ENCODE assay signal across 10 cellular contexts in the genomic region with DNA sequence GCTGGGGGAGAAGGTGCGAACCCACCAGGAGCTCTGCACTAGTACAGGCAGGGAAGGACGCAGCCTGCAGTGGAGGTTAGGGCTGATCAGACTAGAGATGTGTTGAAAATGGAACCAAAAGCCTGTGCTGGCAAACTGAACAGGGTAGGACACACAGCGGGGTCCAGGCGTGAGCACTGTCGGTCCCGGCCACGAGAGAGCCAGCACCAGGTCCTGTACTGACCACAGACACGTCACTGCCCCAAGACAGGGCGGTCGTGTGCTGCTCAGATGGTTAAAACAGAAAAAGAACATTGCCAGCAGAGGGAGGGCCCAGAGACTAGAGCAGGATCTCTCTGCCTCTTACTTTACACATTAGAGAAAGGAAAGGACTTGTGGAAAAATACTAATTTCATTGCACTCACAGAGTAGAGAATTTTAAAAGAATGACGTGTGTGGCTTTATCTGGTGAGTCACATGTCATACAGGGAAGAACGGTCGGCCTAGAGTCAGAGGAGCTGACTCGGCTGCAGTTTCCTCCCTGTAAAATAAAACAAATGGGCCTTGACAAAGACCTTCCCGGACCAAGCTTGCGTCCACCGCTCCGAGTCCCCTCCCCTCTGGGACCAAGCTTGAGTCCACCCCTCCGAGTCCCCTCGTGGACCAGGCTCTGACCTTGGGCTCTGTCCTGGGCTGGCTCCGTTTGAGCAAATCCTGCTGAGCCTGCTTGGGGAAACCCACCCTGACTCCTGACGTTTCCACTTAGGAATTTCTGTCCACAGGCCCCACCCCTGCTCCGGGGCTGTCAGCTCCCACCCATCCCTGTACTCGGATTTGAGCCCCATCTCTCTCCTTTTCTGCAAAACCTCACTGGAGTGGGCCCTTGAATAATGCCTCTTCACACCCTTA. TPM values are rescaled to one million over a fixed set of nuclear protein-coding genes. Genes with fewer than 3 reads are reported as not detected.
DNase-seq lines count a peak whose midpoint lies in the region; FAIRE-seq and TF ChIP-seq lines count a peak whose summit lies in the region.
"Had no signal": no experiment of that assay in that cellular context is flagged by ENCODE, and none has a peak within 500 bp of the region (broad histone marks: within the 10 kb centered on the region; RNA-seq: fewer than 3 reads in every experiment).

No MANE protein-coding gene starts in this region.

- BruUV-seq in endothelial cell of umbilical vein (replicated peaks; lab: Mats Ljungman, UMichigan), result TSS peak; percentile 93

- H2AFZ ChIP-seq in endothelial cell of umbilical vein (ENCODE audit: low read depth, low read length), result peak overlapping the region; percentile 90
- H2AFZ ChIP-seq in Karpas-422 (ENCODE audit: low read length), result no peak overlapping the region

- H3K4me1 ChIP-seq in SJSA1 (replicated peaks) (peaks cover 18% of the 10 kb centered on the region), endothelial cell of umbilical vein (ENCODE audit: control insufficient read depth, extremely low read depth, insufficient read depth, low read length) (peaks cover 19% of the 10 kb centered on the region), mucosa of rectum (ENCODE audit: control insufficient read depth in 2 of 2, insufficient read depth in 2 of 2, low read length in 2 of 2) (peaks cover 4 to 11% of the 10 kb centered on the region in 2 donors), urinary bladder (ENCODE audit: insufficient read depth) (no peaks in the 10 kb centered on the region), Karpas-422 (ENCODE audit: low read length) (no peaks in the 10 kb centered on the region)

- TF ChIP-seq CTCF in endothelial cell of umbilical vein (IDR thresholded peaks at IDR 0.05; ENCODE audit: extremely low read depth in 1 of 2, insufficient read depth in 1 of 2, low read depth in 1 of 2, low read length in 2 of 2), result peak; percentile 3 to 19

- dilution Hi-C loops in endothelial cell of umbilical vein (cut with MboI; ENCODE audit: extremely low pct_ligation_motif_present, low sequenced_read_pairs), result no loop called here

- H3K9ac ChIP-seq in endothelial cell of umbilical vein (replicated peaks; ENCODE audit: extremely low read depth, insufficient read depth, low read length), result peak overlapping the region; percentile 91
- H3K9ac ChIP-seq in mucosa of rectum (ENCODE audit: low read depth in 1 of 2, low read length in 2 of 2), result peak overlapping the region; percentile 60 to 76
- H3K9ac ChIP-seq in Karpas-422 (ENCODE audit: low read length), result no peak overlapping the region

- peaks cover 42% of the 10 kb centered on the region for H3K36me3 Mint-ChIP-seq in activated T-cell treated with anti-CD3 and anti-CD28 coated beads, Interleukin-2, amount 50 U/mL, for 24 hours (ENCODE audit: low read depth)

- intact Hi-C loops in endothelial cell of umbilical vein (cut with micrococcal nuclease), result loop anchor here (1.0 to 5.0 kb wide), 7 partner anchors 13 to 115 kb away; a partner anchor contains a TSS

- CTCF ChIA-PET in endothelial cell of umbilical vein (lab: Charles Lee), result interaction anchor here (0.6 to 2.6 kb wide), 9 partner anchors 10 to 116 kb away, joined by 3 to 12 read pairs (median 3); a partner anchor contains a TSS

- H3K9me3 ChIP-seq in SJSA1 (replicated peaks) (no peaks in the 10 kb centered on the region), endothelial cell of umbilical vein (replicated peaks; ENCODE audit: control insufficient read depth, insufficient read depth, low read length) (no peaks in the 10 kb centered on the region), mucosa of rectum (ENCODE audit: control insufficient read depth in 2 of 2, low read length in 2 of 2) (no peaks in the 10 kb centered on the region), Karpas-422 (ENCODE audit: low read length) (no peaks in the 10 kb centered on the region)

- no peak for DNase-seq in activated T-cell treated with anti-CD3 and anti-CD28 coated beads, Interleukin-2, amount 50 U/mL, for 24 hours
- DNase-seq in activated T-cell treated with anti-CD3 and anti-CD28 coated beads, Interleukin-2, amount 50 U/mL, for 48 hours, result no peak
- DNase-seq in SJSA1 (ENCODE audit: low read depth in 1 of 2, low spot score in 2 of 2) (peak; percentile 92 to 97), endothelial cell of umbilical vein (ENCODE audit: low read depth, low spot score) (peak; percentile 92), NCI-H2227 (lab: John Stamatoyannopoulos, UW; ENCODE audit: unreplicated experiment) (no peak), Karpas-422 (no peak)
- DNase-seq: DND-41 had no signal

- H3K4me3 ChIP-seq in SJSA1 (peak overlapping the region; percentile 27), endothelial cell of umbilical vein (replicated peaks in 1 of 3; ENCODE audit: insufficient read depth in 1 of 3, low read depth in 1 of 3, low read length in 3 of 3) (peak overlapping the region in 2 of 3 experiments; percentile 21 to 51), mucosa of rectum (ENCODE audit: low read length in 2 of 2) (peak overlapping the region; percentile 38 to 69), urinary bladder (ENCODE audit: low read depth, low read length) (peak overlapping the region; percentile 29), Karpas-422 (ENCODE audit: low read length) (no peak overlapping the region)

- TF ChIP-seq POLR2A in endothelial cell of umbilical vein (IDR thresholded peaks at IDR 0.05; ENCODE audit: low read depth, low read length), result peak; percentile 90

- H3K4me2 ChIP-seq in endothelial cell of umbilical vein (ENCODE audit: insufficient read depth, low read length) (peak overlapping the region; percentile 68), Karpas-422 (ENCODE audit: low read depth, low read length, poor library complexity, severe bottlenecking) (no peak overlapping the region)

- H4K20me1 ChIP-seq in endothelial cell of umbilical vein (replicated peaks; ENCODE audit: control insufficient read depth, extremely low read depth, insufficient read depth, low read length) (no peaks in the 10 kb centered on the region), Karpas-422 (ENCODE audit: insufficient read depth, low read depth, low read length) (no peaks in the 10 kb centered on the region)

- peaks cover 6% of the 10 kb centered on the region for H3K4me1 Mint-ChIP-seq in activated T-cell treated with anti-CD3 and anti-CD28 coated beads, Interleukin-2, amount 50 U/mL, for 24 hours (ENCODE audit: low read depth)

- H3K36me3 ChIP-seq in SJSA1, result peaks cover 33% of the 10 kb centered on the region
- H3K36me3 ChIP-seq in endothelial cell of umbilical vein (ENCODE audit: control insufficient read depth in 2 of 2, extremely low read depth in 1 of 2, insufficient read depth in 2 of 2, low read length in 2 of 2), result no peaks in the 10 kb centered on the region
- H3K36me3 ChIP-seq in mucosa of rectum (ENCODE audit: control insufficient read depth in 2 of 2, insufficient read depth in 2 of 2, low read length in 2 of 2), result peaks cover 3 to 12% of the 10 kb centered on the region in 2 donors
- no peaks in the 10 kb centered on the region for H3K36me3 ChIP-seq in urinary bladder (ENCODE audit: insufficient read depth)
- peaks cover 7% of the 10 kb centered on the region; the same call in 1 of the 2 replicates for H3K36me3 ChIP-seq in Karpas-422 (ENCODE audit: insufficient read depth, low read length)

- H3K27me3 Mint-ChIP-seq in activated T-cell treated with anti-CD3 and anti-CD28 coated beads, Interleukin-2, amount 50 U/mL, for 24 hours, result no peaks in the 10 kb centered on the region

- H3K79me2 ChIP-seq in endothelial cell of umbilical vein (ENCODE audit: control insufficient read depth, insufficient read depth, low read length) (no peaks in the 10 kb centered on the region), Karpas-422 (ENCODE audit: low read length) (no peaks in the 10 kb centered on the region)

- H3K9me3 Mint-ChIP-seq in activated T-cell treated with anti-CD3 and anti-CD28 coated beads, Interleukin-2, amount 50 U/mL, for 24 hours, result no peaks in the 10 kb centered on the region

- peak overlapping the region; percentile 72 for H3K27ac Mint-ChIP-seq in activated T-cell treated with anti-CD3 and anti-CD28 coated beads, Interleukin-2, amount 50 U/mL, for 24 hours

- WGBS in urinary bladder, result 13% methylated on average over 24 of the region's 24 CpGs

- POLR2A ChIA-PET in endothelial cell of umbilical vein (lab: Charles Lee), result interaction anchor here (0.7 to 1.3 kb wide), 2 partner anchors 8 to 18 kb away, joined by 3 read pairs; no protein-coding TSS in a partner anchor

- H3K27me3 ChIP-seq in SJSA1 (replicated peaks) (no peaks in the 10 kb centered on the region), endothelial cell of umbilical vein (ENCODE audit: control insufficient read depth in 2 of 2, insufficient read depth in 2 of 2, low read length in 2 of 2) (no peaks in the 10 kb centered on the region), mucosa of rectum (ENCODE audit: control insufficient read depth in 2 of 2, insufficient read depth in 2 of 2, low read length in 2 of 2) (no peaks in the 10 kb centered on the region), Karpas-422 (ENCODE audit: low read length) (no peaks in the 10 kb centered on the region)

- H3K4me3 Mint-ChIP-seq in activated T-cell treated with anti-CD3 and anti-CD28 coated beads, Interleukin-2, amount 50 U/mL, for 24 hours, result peak overlapping the region; percentile 68

- H3K9me2 ChIP-seq in Karpas-422 (replicated peaks; ENCODE audit: insufficient read depth, low read length), result no peaks in the 10 kb centered on the region

- H3K27ac ChIP-seq in SJSA1 (peak overlapping the region; percentile 97), endothelial cell of umbilical vein (ENCODE audit: insufficient read depth, low read depth, low read length) (peak overlapping the region; percentile 90), mucosa of rectum (ENCODE audit: low read depth in 2 of 2, low read length in 2 of 2) (peak overlapping the region; percentile 78 to 84), urinary bladder (ENCODE audit: low read depth) (peak overlapping the region; percentile 97), Karpas-422 (ENCODE audit: low read length) (no peak overlapping the region)

- FAIRE-seq in endothelial cell of umbilical vein (lab: Jason Lieb, UNC), result no peak
- FAIRE-seq: endometrium had no signal

- H3K9me1 ChIP-seq in endothelial cell of umbilical vein (replicated peaks; ENCODE audit: control insufficient read depth, extremely low read depth, insufficient read depth, low read length), result no peaks in the 10 kb centered on the region

RNA-seq across cellular contexts. Expression of a gene that starts 16.7 kb away (rescaled TPM):
- 78.2 and 82.7 TPM in 2 replicates for total RNA-seq in SJSA1 (2014; rRNA removed; shearing (Covaris generic))
- total RNA-seq in endothelial cell of umbilical vein (42.6 and 49.7 TPM in 2 replicates), urinary bladder (41.9 TPM)
- polyA plus RNA-seq in endothelial cell of umbilical vein (30.5 and 38.6 TPM in 2 replicates), urinary bladder (78.3 TPM)
- polyA plus RNA-seq in endothelial cell of umbilical vein (2011; cell fraction: cytosol; rRNA removed), result 53.2 and 62.1 TPM in 2 replicates
- polyA plus RNA-seq in endothelial cell of umbilical vein (2011; cell fraction: nucleus; rRNA removed), result 39.2 and 42.6 TPM in 2 replicates
- 44.9 and 57.0 TPM in 2 replicates for polyA plus RNA-seq in endothelial cell of umbilical vein (2012)
- 23.4 and 25.1 TPM in 2 replicates for polyA minus RNA-seq in endothelial cell of umbilical vein
- 29.7 TPM for polyA minus RNA-seq in endothelial cell of umbilical vein (2011; cell fraction: cytosol; rRNA and poly(A)+ RNA removed)
- polyA minus RNA-seq in endothelial cell of umbilical vein (2011; cell fraction: nucleus; rRNA and poly(A)+ RNA removed), result 12.2 and 17.3 TPM in 2 replicates
- 68.6 and 74.0 TPM in 2 replicates for total RNA-seq in Karpas-422 (2014; rRNA removed; shearing (Covaris generic); ENCODE audit: low replicate concordance)

RNA-seq across cellular contexts. Expression of a gene that starts 22.1 kb away (rescaled TPM):
- total RNA-seq in SJSA1 (2014; rRNA removed; shearing (Covaris generic)), result 53.0 and 57.8 TPM in 2 replicates
- total RNA-seq in endothelial cell of umbilical vein, result 30.8 and 31.4 TPM in 2 replicates
- polyA plus RNA-seq in endothelial cell of umbilical vein, result 8.3 and 12.8 TPM in 2 replicates
- 15.5 and 17.7 TPM in 2 replicates for polyA plus RNA-seq in endothelial cell of umbilical vein (2011; cell fraction: cytosol; rRNA removed)
- 10.7 and 14.4 TPM in 2 replicates for polyA plus RNA-seq in endothelial cell of umbilical vein (2011; cell fraction: nucleus; rRNA removed)
- polyA plus RNA-seq in endothelial cell of umbilical vein (2012), result 26.7 and 36.1 TPM in 2 replicates
- polyA minus RNA-seq in endothelial cell of umbilical vein, result 10.6 and 12.7 TPM in 2 replicates
- polyA minus RNA-seq in endothelial cell of umbilical vein (2011; cell fraction: cytosol; rRNA and poly(A)+ RNA removed), result 16.5 TPM
- polyA minus RNA-seq in endothelial cell of umbilical vein (2011; cell fraction: nucleus; rRNA and poly(A)+ RNA removed), result 6.1 and 6.9 TPM in 2 replicates
- total RNA-seq in urinary bladder, result 18.1 TPM
- 22.2 TPM for polyA plus RNA-seq in urinary bladder
- total RNA-seq in Karpas-422 (2014; rRNA removed; shearing (Covaris generic); ENCODE audit: low replicate concordance), result 20.4 and 33.9 TPM in 2 replicates

RNA-seq across cellular contexts. Expression of a gene that starts 39.0 kb away (rescaled TPM):
- 2,552 and 3,656 TPM in 2 replicates for total RNA-seq in SJSA1 (2014; rRNA removed; shearing (Covaris generic))
- total RNA-seq in endothelial cell of umbilical vein (1,506 and 1,544 TPM in 2 replicates), urinary bladder (1,697 TPM)
- polyA plus RNA-seq in endothelial cell of umbilical vein (712 and 1,210 TPM in 2 replicates), urinary bladder (1,568 TPM)
- 1,730 and 1,737 TPM in 2 replicates for polyA plus RNA-seq in endothelial cell of umbilical vein (2011; cell fraction: cytosol; rRNA removed)
- 533 and 585 TPM in 2 replicates for polyA plus RNA-seq in endothelial cell of umbilical vein (2011; cell fraction: nucleus; rRNA removed)
- 1,981 and 2,150 TPM in 2 replicates for polyA plus RNA-seq in endothelial cell of umbilical vein (2012)
- polyA minus RNA-seq in endothelial cell of umbilical vein, result 252 and 276 TPM in 2 replicates
- polyA minus RNA-seq in endothelial cell of umbilical vein (2011; cell fraction: cytosol; rRNA and poly(A)+ RNA removed), result 328 TPM
- polyA minus RNA-seq in endothelial cell of umbilical vein (2011; cell fraction: nucleus; rRNA and poly(A)+ RNA removed), result 72.1 and 75.3 TPM in 2 replicates
- total RNA-seq in Karpas-422 (2014; rRNA removed; shearing (Covaris generic); ENCODE audit: low replicate concordance), result 3,591 and 3,631 TPM in 2 replicates

RNA-seq across cellular contexts. Expression of a gene that starts 58.9 kb away (rescaled TPM):
- not detected in 2 replicates for total RNA-seq in SJSA1 (2014; rRNA removed; shearing (Covaris generic))
- total RNA-seq in endothelial cell of umbilical vein (not detected in 2 replicates), urinary bladder (2.9 TPM)
- polyA plus RNA-seq in endothelial cell of umbilical vein (0.15 and 0.19 TPM in 2 replicates), urinary bladder (23.1 TPM)
- 0.15 and 0.17 TPM in 2 replicates for polyA plus RNA-seq in endothelial cell of umbilical vein (2011; cell fraction: cytosol; rRNA removed)
- not detected in 2 replicates for polyA plus RNA-seq in endothelial cell of umbilical vein (2011; cell fraction: nucleus; rRNA removed)
- polyA plus RNA-seq in endothelial cell of umbilical vein (2012), result not detected in 2 replicates
- polyA minus RNA-seq in endothelial cell of umbilical vein, result not detected in 2 replicates
- polyA minus RNA-seq in endothelial cell of umbilical vein (2011; cell fraction: cytosol; rRNA and poly(A)+ RNA removed), result not detected
- not detected in 2 replicates for polyA minus RNA-seq in endothelial cell of umbilical vein (2011; cell fraction: nucleus; rRNA and poly(A)+ RNA removed)
- total RNA-seq in Karpas-422 (2014; rRNA removed; shearing (Covaris generic); ENCODE audit: low replicate concordance), result not detected in 2 replicates

Comparison
In these comparisons a context has a peak if more than half of its experiments do, and no peak if none do; other contexts are left out.
1. DNase-seq: peak in SJSA1 (2 of 2) and endothelial cell of umbilical vein (single experiment); none in activated T-cell treated with anti-CD3 and anti-CD28 coated beads, Interleukin-2, amount 50 U/mL, for 24 hours (single experiment), activated T-cell treated with anti-CD3 and anti-CD28 coated beads, Interleukin-2, amount 50 U/mL, for 48 hours (0 of 2), NCI-H2227 (single experiment) and Karpas-422 (single experiment).